In the genomic region with DNA sequence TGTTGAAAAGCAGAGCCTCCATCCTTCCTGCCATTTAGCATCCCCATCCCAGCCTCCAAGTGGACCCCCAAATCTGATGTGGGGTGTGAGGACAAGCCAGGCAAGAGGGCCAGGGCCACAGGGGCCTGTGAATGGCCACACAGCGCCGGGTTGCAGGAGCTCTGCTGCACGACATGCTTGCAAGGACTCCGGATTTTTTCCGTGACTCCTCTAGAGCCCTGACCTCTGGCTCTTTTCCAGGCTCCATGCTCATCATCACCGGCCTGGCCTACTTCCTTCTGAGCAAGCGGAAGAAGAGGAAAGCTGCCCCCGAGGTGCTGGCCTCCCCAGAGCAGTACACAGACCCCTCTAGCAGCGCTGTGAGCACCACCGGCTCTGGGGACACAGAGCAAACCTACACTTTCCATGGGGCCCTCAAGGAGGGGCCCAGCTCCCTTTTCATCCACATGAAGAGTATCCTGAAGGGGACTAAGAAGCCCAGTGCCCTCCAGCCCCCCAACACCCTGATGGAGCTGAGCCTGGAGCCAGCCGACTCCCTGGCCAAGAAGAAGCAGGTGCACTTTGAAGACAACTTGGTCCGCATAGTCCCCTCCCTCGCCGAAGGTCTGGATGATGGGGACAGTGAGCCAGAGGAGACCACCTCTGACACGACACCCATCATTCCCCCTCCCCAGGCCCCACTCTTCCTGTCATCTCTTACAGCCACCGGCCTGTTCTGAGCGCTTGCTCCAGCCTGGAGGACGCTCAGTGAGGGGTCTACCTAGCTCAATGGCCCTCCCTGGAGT, we compare ENCODE assay signal across 1 cellular context.
TF ChIP-seq lines count a peak whose summit lies in the region.

No MANE protein-coding gene starts in this region.

TF ChIP-seq in IMR-90, 13 proteins besides CTCF, POLR2A, EP300 and RAD21:
- TF ChIP-seq SMC3 (IDR thresholded peaks at IDR 0.05; ENCODE audit: low read depth, low read length), result no peak
- TF ChIP-seq CEBPB (IDR thresholded peaks at IDR 0.05; ENCODE audit: low read depth, low read length), result no peak
- TF ChIP-seq MAFK (IDR thresholded peaks at IDR 0.05; ENCODE audit: low read depth, low read length), result no peak
- TF ChIP-seq NFE2L2 (IDR thresholded peaks at IDR 0.05; ENCODE audit: low read depth, low read length), result no peak
- TF ChIP-seq, protein P1, sequence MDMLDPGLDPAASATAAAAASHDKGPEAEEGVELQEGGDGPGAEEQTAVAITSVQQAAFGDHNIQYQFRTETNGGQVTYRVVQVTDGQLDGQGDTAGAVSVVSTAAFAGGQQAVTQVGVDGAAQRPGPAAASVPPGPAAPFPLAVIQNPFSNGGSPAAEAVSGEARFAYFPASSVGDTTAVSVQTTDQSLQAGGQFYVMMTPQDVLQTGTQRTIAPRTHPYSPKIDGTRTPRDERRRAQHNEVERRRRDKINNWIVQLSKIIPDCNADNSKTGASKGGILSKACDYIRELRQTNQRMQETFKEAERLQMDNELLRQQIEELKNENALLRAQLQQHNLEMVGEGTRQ (IDR thresholded peaks at IDR 0.05; ENCODE audit: low read depth, low read length), result no peak
- TF ChIP-seq RFX5 (IDR thresholded peaks at IDR 0.05; ENCODE audit: low read depth, low read length), result no peak
- TF ChIP-seq FOS (IDR thresholded peaks at IDR 0.05; ENCODE audit: low read depth, low read length), result no peak
- no peak for TF ChIP-seq RCOR1 (IDR thresholded peaks at IDR 0.05; ENCODE audit: insufficient replicate concordance, low read length)
- no peak for TF ChIP-seq BHLHE40 (IDR thresholded peaks at IDR 0.05; ENCODE audit: low read depth, low read length)
- TF ChIP-seq CHD1 (IDR thresholded peaks at IDR 0.05; ENCODE audit: low read depth, low read length), result no peak
- TF ChIP-seq, protein P2, sequence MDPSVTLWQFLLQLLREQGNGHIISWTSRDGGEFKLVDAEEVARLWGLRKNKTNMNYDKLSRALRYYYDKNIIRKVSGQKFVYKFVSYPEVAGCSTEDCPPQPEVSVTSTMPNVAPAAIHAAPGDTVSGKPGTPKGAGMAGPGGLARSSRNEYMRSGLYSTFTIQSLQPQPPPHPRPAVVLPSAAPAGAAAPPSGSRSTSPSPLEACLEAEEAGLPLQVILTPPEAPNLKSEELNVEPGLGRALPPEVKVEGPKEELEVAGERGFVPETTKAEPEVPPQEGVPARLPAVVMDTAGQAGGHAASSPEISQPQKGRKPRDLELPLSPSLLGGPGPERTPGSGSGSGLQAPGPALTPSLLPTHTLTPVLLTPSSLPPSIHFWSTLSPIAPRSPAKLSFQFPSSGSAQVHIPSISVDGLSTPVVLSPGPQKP (IDR thresholded peaks at IDR 0.05; ENCODE audit: borderline replicate concordance, low read depth, low read length), result no peak
